ENCODE assay signal across 1 cellular context in genomic region chr1:227756172-227756959, GRCh38.
TF ChIP-seq lines count a peak whose summit lies in the region.

No MANE protein-coding gene starts in this region.

TF ChIP-seq in GM12878, 131 proteins besides CTCF, POLR2A, EP300 and RAD21:
- TF ChIP-seq EED (IDR thresholded peaks at IDR 0.05; ENCODE audit: low read depth) = 0 out of 2 replicates have a peak, but pooled peaks have one; percentile 23
- TF ChIP-seq SREBF2 (IDR thresholded peaks at IDR 0.05; ENCODE audit: low read length) = no peak
- 0 out of 2 replicates have a peak, but pooled peaks have one; percentile 16 for TF ChIP-seq IKZF1 (conservative IDR thresholded peaks at IDR 0.05)
- peak in 1 of 2 experiments; percentile 21; a peak in 1 of 4 replicates for TF ChIP-seq BHLHE40 (IDR thresholded peaks at IDR 0.05; ENCODE audit: borderline replicate concordance in 1 of 2, low read depth in 2 of 2, low read length in 1 of 2)
